9 cellular contexts compared by ENCODE assay signal in the genomic region with DNA sequence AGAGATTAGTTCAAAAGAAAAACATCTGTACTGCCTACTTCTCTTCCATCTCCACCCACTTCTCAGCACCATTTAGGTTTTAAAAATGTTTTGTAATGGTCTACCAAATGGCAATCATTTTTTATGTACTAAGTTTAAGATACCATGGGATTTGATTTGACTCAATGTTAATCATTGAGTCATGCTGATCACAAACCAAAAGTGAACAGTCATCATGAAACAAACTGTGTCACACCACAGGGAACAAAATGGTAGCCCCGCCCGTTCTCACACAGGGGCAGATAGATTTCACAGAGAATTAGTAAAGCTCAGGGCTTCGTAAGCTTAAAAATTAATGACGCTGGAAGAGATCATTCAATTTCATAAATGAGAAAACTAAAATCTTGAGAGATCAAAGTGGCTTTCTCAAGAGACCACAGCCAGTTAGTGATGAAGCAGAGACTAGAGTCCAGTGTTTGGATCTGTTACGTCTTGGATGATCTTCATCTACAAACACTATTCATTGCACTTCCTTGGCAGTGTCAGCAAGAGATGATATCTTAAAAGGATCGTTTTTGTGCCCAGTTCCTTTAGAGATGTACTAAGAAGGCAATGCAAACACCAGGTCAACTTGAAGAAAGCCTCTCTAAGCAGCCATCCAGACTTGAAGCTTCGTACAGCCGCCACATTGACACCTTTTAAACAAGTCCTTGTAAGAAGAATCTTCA. TPM values are rescaled to one million over a fixed set of nuclear protein-coding genes. Genes with fewer than 3 reads are reported as not detected.
DNase-seq lines count a peak whose midpoint lies in the region; ATAC-seq, FAIRE-seq and TF ChIP-seq lines count a peak whose summit lies in the region.
"Had no signal": no experiment of that assay in that cellular context is flagged by ENCODE, and none has a peak within 500 bp of the region (broad histone marks: within the 10 kb centered on the region; RNA-seq: fewer than 3 reads in every experiment).

No MANE protein-coding gene starts in this region.

- TF ChIP-seq CTCF in KMS-11 (conservative IDR thresholded peaks at IDR 0.05; ENCODE audit: low read depth, low read length) (no peak), fibroblast of lung (conservative IDR thresholded peaks at IDR 0.05 in 1 of 2, IDR thresholded peaks at IDR 0.05 in 1 of 2; ENCODE audit: low read depth in 1 of 2, low read length in 2 of 2) (no peak)

- intact Hi-C loops in head of caudate nucleus (cut with DNase I) = no loop called here
- intact Hi-C loops in CD4-positive, alpha-beta memory T cell (cut with micrococcal nuclease) = no loop called here

- H3K9me3 Mint-ChIP-seq in CD4-positive, alpha-beta memory T cell = peaks cover 0 to 4% (median under 1%) of the 10 kb centered on the region in 8 donors

- H3K4me1 ChIP-seq in KMS-11 (ENCODE audit: low read depth, poor library complexity, severe bottlenecking) = peaks cover 13% of the 10 kb centered on the region
- H3K4me1 ChIP-seq in fibroblast of lung (ENCODE audit: control insufficient read depth, extremely low read depth, insufficient read depth, low read length) = peaks cover 5% of the 10 kb centered on the region
- no peaks in the 10 kb centered on the region for H3K4me1 ChIP-seq in CD4-positive, alpha-beta memory T cell (ENCODE audit: insufficient read depth, low read length)

- H3K9ac ChIP-seq in KMS-11 = no peak overlapping the region
- H3K9ac ChIP-seq in fibroblast of lung (ENCODE audit: insufficient read depth, low read length) = no peak overlapping the region

- peaks cover 0 to 3% of the 10 kb centered on the region in 2 donors for H3K27me3 Mint-ChIP-seq in CD4-positive, alpha-beta memory T cell

- no peaks in the 10 kb centered on the region for H3K36me3 Mint-ChIP-seq in CD4-positive, alpha-beta memory T cell

- ATAC-seq in GM18505 (IDR thresholded peaks at IDR 0.05; ENCODE audit: unreplicated experiment) (peak; percentile 83), GM21723 (IDR thresholded peaks at IDR 0.05; ENCODE audit: unreplicated experiment) (peak; percentile 86)

- no peaks in the 10 kb centered on the region for H4K20me1 ChIP-seq in KMS-11 (ENCODE audit: insufficient read depth)
- H4K20me1 ChIP-seq in fibroblast of lung (ENCODE audit: control insufficient read depth, extremely low read depth, insufficient read depth, low read length) = no peaks in the 10 kb centered on the region

- no peaks in the 10 kb centered on the region for H3K36me3 ChIP-seq in KMS-11 (ENCODE audit: insufficient read depth)
- H3K36me3 ChIP-seq in fibroblast of lung (ENCODE audit: control insufficient read depth, insufficient read depth, low read length) = no peaks in the 10 kb centered on the region
- no peaks in the 10 kb centered on the region for H3K36me3 ChIP-seq in CD4-positive, alpha-beta memory T cell (ENCODE audit: insufficient read depth, low read length)

- H3K4me1 Mint-ChIP-seq in CD4-positive, alpha-beta memory T cell = peaks cover 0 to 9% (median 2%) of the 10 kb centered on the region in 4 donors

- H3K4me3 ChIP-seq in KMS-11 (IDR thresholded peaks at IDR 0.05; ENCODE audit: insufficient read depth, low read depth, low read length) (no peak overlapping the region), fibroblast of lung (replicated peaks in 1 of 4; ENCODE audit: control extremely low read depth in 1 of 4, insufficient read depth in 1 of 4, low read depth in 3 of 4, low read length in 4 of 4) (no peak overlapping the region)
- no peak overlapping the region for H3K4me3 ChIP-seq in CD4-positive, alpha-beta memory T cell (ENCODE audit: low read length in 2 of 2)
- H3K4me3 ChIP-seq: lung had no signal

- CTCF ChIA-PET in CD4-positive, alpha-beta memory T cell (lab: Charles Lee; ENCODE audit: partially characterized antibody) = interaction anchor here (1.1 to 1.5 kb wide), 3 partner anchors 10 to 161 kb away, joined by 3 to 4 read pairs (median 4); no protein-coding TSS in a partner anchor

- H3K9me3 ChIP-seq in fibroblast of lung (ENCODE audit: control insufficient read depth, insufficient read depth, low read depth, low read length) = no peaks in the 10 kb centered on the region
- no peaks in the 10 kb centered on the region for H3K9me3 ChIP-seq in CD4-positive, alpha-beta memory T cell (ENCODE audit: control insufficient read depth in 1 of 2, low read length in 2 of 2)

- peak; percentile 9 for FAIRE-seq in urothelium cell line (lab: Jason Lieb, UNC)

- DNase-seq in fibroblast of lung (ENCODE audit: low read depth in 2 of 2) (peak; percentile 51 to 68), urothelium cell line (ENCODE audit: low spot score) (no peak), RPMI8226 (no peak), head of caudate nucleus (no peak)
- DNase-seq in CD4-positive, alpha-beta memory T cell = no peak

- H3K27ac ChIP-seq in KMS-11 (no peak overlapping the region), fibroblast of lung (ENCODE audit: insufficient read depth, low read length) (peak overlapping the region; percentile 74)
- no peak overlapping the region for H3K27ac ChIP-seq in CD4-positive, alpha-beta memory T cell (ENCODE audit: low read depth, low read length)

- H3K27me3 ChIP-seq in KMS-11 (ENCODE audit: insufficient read depth, low read depth) (no peaks in the 10 kb centered on the region), fibroblast of lung (ENCODE audit: control insufficient read depth, insufficient read depth, low read length) (no peaks in the 10 kb centered on the region)
- no peaks in the 10 kb centered on the region for H3K27me3 ChIP-seq in CD4-positive, alpha-beta memory T cell (ENCODE audit: insufficient read depth, low read length)

- H3K4me3 Mint-ChIP-seq in CD4-positive, alpha-beta memory T cell = no peak overlapping the region

- H2AFZ ChIP-seq in KMS-11 (ENCODE audit: low read depth) (peak overlapping the region; percentile 50; the same call in 1 of the 2 replicates), fibroblast of lung (ENCODE audit: low read length) (no peak overlapping the region)

- no peaks in the 10 kb centered on the region for H3K79me2 ChIP-seq in KMS-11 (ENCODE audit: insufficient read depth, low read depth)
- no peaks in the 10 kb centered on the region for H3K79me2 ChIP-seq in fibroblast of lung (ENCODE audit: control insufficient read depth, insufficient read depth, low read length)

- H3K27ac Mint-ChIP-seq in CD4-positive, alpha-beta memory T cell = no peak overlapping the region

- no peak overlapping the region for H3K4me2 ChIP-seq in KMS-11
- peak overlapping the region; percentile 36 for H3K4me2 ChIP-seq in fibroblast of lung (ENCODE audit: extremely low read depth, insufficient read depth, low read length)

- no peak for TF ChIP-seq POLR2A in GM18505 (IDR thresholded peaks at IDR 0.05; ENCODE audit: borderline replicate concordance, extremely low read depth, insufficient read depth, insufficient read length)

- POLR2A ChIA-PET in CD4-positive, alpha-beta memory T cell (lab: Charles Lee; ENCODE audit: partially characterized antibody) = no interaction called here

RNA-seq across cellular contexts. Expression of a gene that starts 33.9 kb away (rescaled TPM):
- total RNA-seq in fibroblast of lung = 139 and 281 TPM in 2 replicates
- polyA plus RNA-seq in fibroblast of lung = 120 and 134 TPM in 2 replicates
- polyA plus RNA-seq in fibroblast of lung (2012) = 77.4 and 100 TPM in 2 replicates
- 721 and 815 TPM in 2 replicates for polyA minus RNA-seq in fibroblast of lung (ENCODE audit: low replicate concordance)
- 10 to 100 TPM in 1 of 2 experiments, 1 to 10 TPM in 1; 9.7 to 11.5 TPM for total RNA-seq in CD4-positive, alpha-beta memory T cell
- polyA plus RNA-seq in CD4-positive, alpha-beta memory T cell = under 1 TPM in 1 of 2 donors, not detected in 1; 0.09 TPM

Comparison
In these comparisons a context has a peak if more than half of its experiments do, and no peak if none do; other contexts are left out.
1. DNase-seq: peak in fibroblast of lung (2 of 2); none in urothelium cell line (single experiment), RPMI8226 (single experiment), head of caudate nucleus (0 of 42) and CD4-positive, alpha-beta memory T cell (0 of 5).
2. RNA of a gene that starts 33.9 kb away (total RNA-seq): 139 to 281 TPM in fibroblast of lung; 9.7 to 11.5 TPM in CD4-positive, alpha-beta memory T cell; every median in the first group is over 10 times any median in the second.